Comparison of ENCODE assay signal across 8 cellular contexts in the genomic region with DNA sequence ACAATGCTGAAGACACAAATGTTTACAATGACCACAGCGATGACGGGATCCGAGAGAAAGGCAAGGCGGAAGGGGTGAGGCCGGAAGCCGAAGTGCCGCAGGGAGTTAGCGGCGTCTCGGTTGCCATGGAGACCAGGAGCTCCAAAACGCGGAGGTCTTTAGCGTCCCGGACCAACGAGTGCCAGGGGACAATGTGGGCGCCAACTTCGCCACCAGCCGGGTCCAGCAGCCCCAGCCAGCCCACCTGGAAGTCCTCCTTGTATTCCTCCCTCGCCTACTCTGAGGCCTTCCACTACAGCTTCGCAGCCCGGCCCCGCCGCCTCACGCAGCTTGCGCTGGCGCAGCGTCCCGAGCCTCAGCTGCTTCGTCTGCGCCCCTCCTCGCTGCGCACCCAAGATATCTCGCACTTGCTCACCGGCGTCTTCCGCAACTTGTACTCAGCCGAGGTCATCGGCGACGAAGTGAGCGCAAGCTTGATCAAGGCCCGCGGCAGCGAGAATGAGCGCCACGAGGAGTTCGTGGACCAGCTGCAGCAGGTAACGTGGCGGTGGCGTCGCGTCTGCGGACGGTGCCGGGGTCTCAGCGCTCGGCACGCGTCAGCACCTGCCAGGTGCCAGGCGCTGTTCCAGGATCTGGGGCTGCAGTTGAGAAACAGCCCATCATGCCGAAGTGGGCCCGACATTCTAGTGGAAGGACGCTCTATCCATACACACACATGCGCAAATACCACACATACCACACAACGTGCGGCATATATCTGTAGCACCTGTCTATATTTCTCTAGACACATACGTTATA. TPM values are rescaled to one million over a fixed set of nuclear protein-coding genes. Genes with fewer than 3 reads are reported as not detected.
A peak's percentile ranks its signal among the peaks of the same experiment; 100 is the strongest.
DNase-seq lines count a peak whose midpoint lies in the region; ATAC-seq and TF ChIP-seq lines count a peak whose summit lies in the region.

A gene with protein sequence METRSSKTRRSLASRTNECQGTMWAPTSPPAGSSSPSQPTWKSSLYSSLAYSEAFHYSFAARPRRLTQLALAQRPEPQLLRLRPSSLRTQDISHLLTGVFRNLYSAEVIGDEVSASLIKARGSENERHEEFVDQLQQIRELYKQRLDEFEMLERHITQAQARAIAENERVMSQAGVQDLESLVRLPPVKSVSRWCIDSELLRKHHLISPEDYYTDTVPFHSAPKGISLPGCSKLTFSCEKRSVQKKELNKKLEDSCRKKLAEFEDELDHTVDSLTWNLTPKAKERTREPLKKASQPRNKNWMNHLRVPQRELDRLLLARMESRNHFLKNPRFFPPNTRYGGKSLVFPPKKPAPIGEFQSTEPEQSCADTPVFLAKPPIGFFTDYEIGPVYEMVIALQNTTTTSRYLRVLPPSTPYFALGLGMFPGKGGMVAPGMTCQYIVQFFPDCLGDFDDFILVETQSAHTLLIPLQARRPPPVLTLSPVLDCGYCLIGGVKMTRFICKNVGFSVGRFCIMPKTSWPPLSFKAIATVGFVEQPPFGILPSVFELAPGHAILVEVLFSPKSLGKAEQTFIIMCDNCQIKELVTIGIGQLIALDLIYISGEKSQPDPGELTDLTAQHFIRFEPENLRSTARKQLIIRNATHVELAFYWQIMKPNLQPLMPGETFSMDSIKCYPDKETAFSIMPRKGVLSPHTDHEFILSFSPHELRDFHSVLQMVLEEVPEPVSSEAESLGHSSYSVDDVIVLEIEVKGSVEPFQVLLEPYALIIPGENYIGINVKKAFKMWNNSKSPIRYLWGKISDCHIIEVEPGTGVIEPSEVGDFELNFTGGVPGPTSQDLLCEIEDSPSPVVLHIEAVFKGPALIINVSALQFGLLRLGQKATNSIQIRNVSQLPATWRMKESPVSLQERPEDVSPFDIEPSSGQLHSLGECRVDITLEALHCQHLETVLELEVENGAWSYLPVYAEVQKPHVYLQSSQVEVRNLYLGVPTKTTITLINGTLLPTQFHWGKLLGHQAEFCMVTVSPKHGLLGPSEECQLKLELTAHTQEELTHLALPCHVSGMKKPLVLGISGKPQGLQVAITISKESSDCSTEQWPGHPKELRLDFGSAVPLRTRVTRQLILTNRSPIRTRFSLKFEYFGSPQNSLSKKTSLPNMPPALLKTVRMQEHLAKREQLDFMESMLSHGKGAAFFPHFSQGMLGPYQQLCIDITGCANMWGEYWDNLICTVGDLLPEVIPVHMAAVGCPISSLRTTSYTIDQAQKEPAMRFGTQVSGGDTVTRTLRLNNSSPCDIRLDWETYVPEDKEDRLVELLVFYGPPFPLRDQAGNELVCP (N-terminal part only) (plus strand): TSS at position 108 of the 798 bp plus-strand sequence. CDS start 18 bp downstream, at position 126.

- no peaks in the 10 kb centered on the region for H3K36me3 ChIP-seq in mesodermal cell (ENCODE audit: control insufficient read depth, insufficient read depth, low read length)

- peak within 1 kb of the TSS; percentile 15 to 72 (median 54) for H3K4me3 ChIP-seq in dorsolateral prefrontal cortex
- H3K4me3 ChIP-seq in mesodermal cell (ENCODE audit: extremely low read depth, insufficient read depth, low read length, poor library complexity, severe bottlenecking) = peak within 1 kb of the TSS; percentile 36

- peaks cover 0 to 8% (median 0%) of the 10 kb centered on the region in 45 donors for H3K27me3 ChIP-seq in dorsolateral prefrontal cortex

- intact Hi-C loops in dorsolateral prefrontal cortex (cut with DNase I) = no loop called here

- H3K9me3 ChIP-seq in mesodermal cell (ENCODE audit: control insufficient read depth, low read length) = no peaks in the 10 kb centered on the region

- DNase-seq in AG20443 (ENCODE audit: low spot score) (peak; percentile 69), GM19240 (ENCODE audit: insufficient read length, low spot score) (peak; percentile 90), dorsolateral prefrontal cortex (peak in 1 of 10 donors; percentile 45), NCI-H1092 (lab: John Stamatoyannopoulos, UW) (no peak)
- peak; percentile 53 to 58 for DNase-seq in activated CD4-positive, alpha-beta T cell treated with anti-CD3 and anti-CD28 coated beads for 24 hours (ENCODE audit: low read depth in 2 of 2)
- DNase-seq in stimulated activated CD8-positive, alpha-beta memory T cell treated with anti-CD3 and anti-CD28 coated beads, Interleukin-2, amount 100 ng/mL, for 1 hour (ENCODE audit: low read depth in 2 of 2) = peak; percentile 59 to 76

- no peak for TF ChIP-seq CTCF in dorsolateral prefrontal cortex (IDR thresholded peaks at IDR 0.05 in 54 of 56, conservative IDR thresholded peaks at IDR 0.05 in 2 of 56; ENCODE audit: low read depth in 1 of 56, partially characterized antibody in 56 of 56)

- 6 to 8% methylated on average over 65 to 67 of the region's 67 CpGs for WGBS in mesodermal cell (ENCODE audit: insufficient coverage in 2 of 2), 2 experiments

- peaks cover 9% of the 10 kb centered on the region for H3K4me1 ChIP-seq in mesodermal cell (ENCODE audit: control insufficient read depth, insufficient read depth, low read length, poor library complexity, severe bottlenecking)

- peak; percentile 83 for ATAC-seq in HG03442 (IDR thresholded peaks at IDR 0.05; ENCODE audit: unreplicated experiment)

- H3K27ac ChIP-seq in dorsolateral prefrontal cortex (peak within 1 kb of the TSS in 1 of 59 donors; percentile 17), mesodermal cell (ENCODE audit: low read depth, low read length, severe bottlenecking) (no peak within 1 kb of the TSS)

RNA-seq across cellular contexts. Expression of the gene that starts here (rescaled TPM):
- 10 to 100 TPM in 1 of 120 experiments, 1 to 10 TPM in 102, under 1 TPM in 17; 0.73 to 13.1 (median 2.2) TPM for total RNA-seq in dorsolateral prefrontal cortex
- polyA plus RNA-seq in mesodermal cell (2013, experiment 1 of 2) = 0.11 TPM
- 0.20 TPM for polyA plus RNA-seq in mesodermal cell (2013, experiment 2 of 2)
